Comparison of ENCODE assay signal across 21 cellular contexts in genomic region chr1:88855986-88856385, GRCh38. TPM values are rescaled to one million over a fixed set of nuclear protein-coding genes. Genes with fewer than 3 reads are reported as not detected.
DNase-seq lines count a peak whose midpoint lies in the region; ATAC-seq and TF ChIP-seq lines count a peak whose summit lies in the region.
"Had no signal": no experiment of that assay in that cellular context is flagged by ENCODE, and none has a peak within 500 bp of the region (broad histone marks: within the 10 kb centered on the region; RNA-seq: fewer than 3 reads in every experiment).

No MANE protein-coding gene starts in this region.

- peaks cover 9 to 29% of the 10 kb centered on the region in 2 donors for H3K36me3 Mint-ChIP-seq in activated naive CD4-positive, alpha-beta T cell treated with anti-CD3 and anti-CD28 coated beads, Interleukin-2, amount 50 U/mL, for 72 hours
- peaks cover 23% of the 10 kb centered on the region for H3K36me3 Mint-ChIP-seq in activated naive CD4-positive, alpha-beta T cell treated with anti-CD3 and anti-CD28 coated beads for 36 hours (ENCODE audit: low read depth)
- peaks cover 96% of the 10 kb centered on the region for H3K36me3 Mint-ChIP-seq in stimulated activated effector memory CD8-positive, alpha-beta T cell treated with anti-CD3 and anti-CD28 coated beads, Interleukin-12 subunit alpha, Interleukin-12 subunit beta, amount 100 ng/mL, for 72 hours

- CTCF ChIA-PET in activated naive CD4-positive, alpha-beta T cell treated with anti-CD3 and anti-CD28 coated beads for 36 hours (lab: Charles Lee): no interaction called here

- no peak for ATAC-seq in activated naive CD4-positive, alpha-beta T cell treated with anti-CD3 and anti-CD28 coated beads, Interleukin-2, amount 50 U/mL, for 72 hours
- ATAC-seq in stimulated activated effector memory CD8-positive, alpha-beta T cell treated with anti-CD3 and anti-CD28 coated beads, Interleukin-12 subunit alpha, Interleukin-12 subunit beta, amount 100 ng/mL, for 72 hours: no peak
- ATAC-seq: GM12878, HepG2 had no signal

- TF ChIP-seq CTCF in cardiac fibroblast (IDR thresholded peaks at IDR 0.05; ENCODE audit: low read depth, low read length) (no peak), fibroblast of pulmonary artery (IDR thresholded peaks at IDR 0.05; ENCODE audit: low read length, missing control alignments) (no peak)

- H3K4me3 ChIP-seq in cardiac fibroblast (replicated peaks in 1 of 2; ENCODE audit: low read depth in 2 of 2, low read length in 2 of 2) (no peak overlapping the region), fibroblast of pulmonary artery (replicated peaks; ENCODE audit: low read depth, low read length) (no peak overlapping the region)
- H3K4me3 ChIP-seq: GM12878 had no signal

- H3K9me3 Mint-ChIP-seq in activated naive CD4-positive, alpha-beta T cell treated with anti-CD3 and anti-CD28 coated beads, Interleukin-2, amount 50 U/mL, for 72 hours: no peaks in the 10 kb centered on the region
- no peaks in the 10 kb centered on the region for H3K9me3 Mint-ChIP-seq in activated naive CD4-positive, alpha-beta T cell treated with anti-CD3 and anti-CD28 coated beads for 36 hours
- H3K9me3 Mint-ChIP-seq in stimulated activated effector memory CD8-positive, alpha-beta T cell treated with anti-CD3 and anti-CD28 coated beads, Interleukin-12 subunit alpha, Interleukin-12 subunit beta, amount 100 ng/mL, for 72 hours: no peaks in the 10 kb centered on the region
- H3K9me3 Mint-ChIP-seq: CD4-positive, alpha-beta memory T cell had no signal

- DNase-seq in activated naive CD4-positive, alpha-beta T cell treated with anti-CD3 and anti-CD28 coated beads, Interleukin-2, amount 50 U/mL, for 72 hours (ENCODE audit: low spot score in 2 of 2): no peak
- no peak for DNase-seq in activated naive CD4-positive, alpha-beta T cell treated with anti-CD3 and anti-CD28 coated beads for 36 hours
- peak; percentile 53 to 76 for DNase-seq in cardiac fibroblast (ENCODE audit: low read depth in 2 of 2)
- peak; percentile 66 for DNase-seq in fibroblast of pulmonary artery (ENCODE audit: low read depth)
- no peak for DNase-seq in stimulated activated effector memory CD8-positive, alpha-beta T cell treated with anti-CD3 and anti-CD28 coated beads, Interleukin-12 subunit alpha, Interleukin-12 subunit beta, amount 100 ng/mL, for 72 hours (ENCODE audit: low spot score in 2 of 2)
- DNase-seq in foreskin melanocyte: no peak
- no peak for DNase-seq in germinal center (ENCODE audit: low spot score)
- DNase-seq in ureter (ENCODE audit: low spot score): no peak
- DNase-seq: BE2C; Calu3; CD4-positive, alpha-beta memory T cell; KBM-7; MV-4-11; NCI-H1417; NCI-H187 treated with DMSO at 0.1 percent for 48 hours; NCI-H2227 treated with DMSO at 0.1 percent for 48 hours; NCI-H510A treated with DMSO at 0.1 percent for 48 hours; NCI-H774; SHP77 had no signal

- no peak overlapping the region for H3K4me3 Mint-ChIP-seq in activated naive CD4-positive, alpha-beta T cell treated with anti-CD3 and anti-CD28 coated beads for 36 hours
- no peak overlapping the region for H3K4me3 Mint-ChIP-seq in stimulated activated effector memory CD8-positive, alpha-beta T cell treated with anti-CD3 and anti-CD28 coated beads, Interleukin-12 subunit alpha, Interleukin-12 subunit beta, amount 100 ng/mL, for 72 hours

- H3K27ac Mint-ChIP-seq in activated naive CD4-positive, alpha-beta T cell treated with anti-CD3 and anti-CD28 coated beads, Interleukin-2, amount 50 U/mL, for 72 hours: peak overlapping the region; percentile 10 to 60
- H3K27ac Mint-ChIP-seq in activated naive CD4-positive, alpha-beta T cell treated with anti-CD3 and anti-CD28 coated beads for 36 hours: no peak overlapping the region
- peak overlapping the region; percentile 60 for H3K27ac Mint-ChIP-seq in stimulated activated effector memory CD8-positive, alpha-beta T cell treated with anti-CD3 and anti-CD28 coated beads, Interleukin-12 subunit alpha, Interleukin-12 subunit beta, amount 100 ng/mL, for 72 hours

- peaks cover 2% of the 10 kb centered on the region for H3K4me1 Mint-ChIP-seq in activated naive CD4-positive, alpha-beta T cell treated with anti-CD3 and anti-CD28 coated beads for 36 hours (ENCODE audit: low read depth)
- no peaks in the 10 kb centered on the region for H3K4me1 Mint-ChIP-seq in stimulated activated effector memory CD8-positive, alpha-beta T cell treated with anti-CD3 and anti-CD28 coated beads, Interleukin-12 subunit alpha, Interleukin-12 subunit beta, amount 100 ng/mL, for 72 hours

- no peaks in the 10 kb centered on the region for H3K27me3 Mint-ChIP-seq in activated naive CD4-positive, alpha-beta T cell treated with anti-CD3 and anti-CD28 coated beads for 36 hours (ENCODE audit: low read depth)
- H3K27me3 Mint-ChIP-seq: CD4-positive, alpha-beta memory T cell had no signal

- intact Hi-C loops in activated naive CD4-positive, alpha-beta T cell treated with anti-CD3 and anti-CD28 coated beads for 36 hours (cut with micrococcal nuclease): no loop called here

RNA-seq across cellular contexts. Expression of gene GTF2B, which starts 35.4 kb away (rescaled TPM):
- total RNA-seq in activated naive CD4-positive, alpha-beta T cell treated with anti-CD3 and anti-CD28 coated beads, Interleukin-2, amount 50 U/mL, for 72 hours: 10 to 100 TPM; 40.0 to 55.8 TPM
- 10 to 100 TPM; 35.2 to 36.1 TPM for total RNA-seq in activated naive CD4-positive, alpha-beta T cell treated with anti-CD3 and anti-CD28 coated beads for 36 hours
- total RNA-seq in ureter: 28.6 TPM

Comparison
In these comparisons a context has a peak if more than half of its experiments do, and no peak if none do; other contexts are left out.
1. DNase-seq: peak in cardiac fibroblast (2 of 2) and fibroblast of pulmonary artery (single experiment); none in activated naive CD4-positive, alpha-beta T cell treated with anti-CD3 and anti-CD28 coated beads, Interleukin-2, amount 50 U/mL, for 72 hours (0 of 2), activated naive CD4-positive, alpha-beta T cell treated with anti-CD3 and anti-CD28 coated beads for 36 hours (single experiment), stimulated activated effector memory CD8-positive, alpha-beta T cell treated with anti-CD3 and anti-CD28 coated beads, Interleukin-12 subunit alpha, Interleukin-12 subunit beta, amount 100 ng/mL, for 72 hours (0 of 2), foreskin melanocyte (single experiment), germinal center (single experiment) and ureter (single experiment).